ENCODE assay signal across 1 cellular context in genomic region chr20:24797864-24798655, GRCh38.
TF ChIP-seq lines count a peak whose summit lies in the region.

No MANE protein-coding gene starts in this region.

TF ChIP-seq in IMR-90, 13 proteins besides CTCF, POLR2A, EP300 and RAD21 (continued from another document):
- TF ChIP-seq USF2 (IDR thresholded peaks at IDR 0.05; ENCODE audit: low read depth, low read length): no peak
- no peak for TF ChIP-seq RCOR1 (IDR thresholded peaks at IDR 0.05; ENCODE audit: insufficient replicate concordance, low read length)
- TF ChIP-seq FOS (IDR thresholded peaks at IDR 0.05; ENCODE audit: low read depth, low read length): no peak
- TF ChIP-seq ELK1 (IDR thresholded peaks at IDR 0.05; ENCODE audit: borderline replicate concordance, low read depth, low read length): no peak
- TF ChIP-seq BHLHE40 (IDR thresholded peaks at IDR 0.05; ENCODE audit: low read depth, low read length): no peak
- TF ChIP-seq SMC3 (IDR thresholded peaks at IDR 0.05; ENCODE audit: low read depth, low read length): no peak
